Comparison of ENCODE assay signal across 1 cellular context in genomic region chr11:33160587-33160986, GRCh38.
TF ChIP-seq lines count a peak whose summit lies in the region.

No MANE protein-coding gene starts in this region.

TF ChIP-seq in GM23338, 12 proteins besides CTCF, POLR2A, EP300 and RAD21 (continued from another document):
- TF ChIP-seq POLR2AphosphoS5 (IDR thresholded peaks at IDR 0.05; ENCODE audit: low read depth) = no peak
- TF ChIP-seq STAT1 (IDR thresholded peaks at IDR 0.05; ENCODE audit: unreplicated experiment) = no peak
